Comparison of ENCODE assay signal across 12 cellular contexts in the genomic region with DNA sequence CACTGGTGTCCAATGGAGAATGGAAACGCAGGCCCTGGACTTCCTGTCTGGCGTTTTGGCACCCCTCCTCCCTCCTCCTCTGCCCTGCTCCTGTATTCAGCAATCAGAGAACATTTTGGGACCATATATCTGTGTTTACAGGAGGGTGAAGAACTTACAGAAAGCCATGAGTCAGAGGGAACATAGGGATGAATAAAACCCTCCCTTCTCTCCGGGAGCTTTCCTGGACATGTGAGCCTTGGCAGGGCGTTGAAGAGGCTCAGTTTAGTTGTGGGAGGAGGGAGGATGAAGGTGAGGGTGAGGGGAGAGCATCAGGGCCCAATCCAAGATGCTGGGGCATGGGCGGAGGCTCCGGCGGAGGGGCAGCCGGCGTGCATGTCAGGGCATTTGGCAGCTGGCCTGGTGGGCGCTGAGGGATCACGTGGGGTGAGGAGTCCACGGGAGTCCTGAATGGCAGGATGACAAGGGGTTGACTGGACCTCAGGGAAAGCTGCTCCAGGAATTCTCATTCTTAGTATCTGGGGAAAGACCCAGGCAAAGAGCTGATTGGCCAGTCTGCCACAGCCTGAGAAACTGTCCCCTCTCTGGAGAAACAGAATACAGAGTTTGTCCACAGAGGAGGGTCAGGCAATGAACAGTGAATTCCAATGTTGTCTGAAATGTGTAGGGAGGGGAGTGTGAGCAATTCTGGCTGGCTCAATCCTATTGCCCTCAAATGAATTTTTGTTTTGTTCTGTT. TPM values are rescaled to one million over a fixed set of nuclear protein-coding genes. Genes with fewer than 3 reads are reported as not detected.
DNase-seq lines count a peak whose midpoint lies in the region; ATAC-seq and TF ChIP-seq lines count a peak whose summit lies in the region.
"Had no signal": no experiment of that assay in that cellular context is flagged by ENCODE, and none has a peak within 500 bp of the region (broad histone marks: within the 10 kb centered on the region; RNA-seq: fewer than 3 reads in every experiment).

No MANE protein-coding gene starts in this region.

- H3K9me3 Mint-ChIP-seq in activated naive CD4-positive, alpha-beta T cell treated with anti-CD3 and anti-CD28 coated beads for 36 hours: no peaks in the 10 kb centered on the region
- H3K9me3 Mint-ChIP-seq: activated naive CD8-positive, alpha-beta T cell treated with anti-CD3 and anti-CD28 coated beads for 36 hours; IgD-negative memory B cell had no signal

- H3K4me3 Mint-ChIP-seq in activated naive CD4-positive, alpha-beta T cell treated with anti-CD3 and anti-CD28 coated beads for 36 hours: no peak overlapping the region
- H3K4me3 Mint-ChIP-seq: activated naive CD8-positive, alpha-beta T cell treated with anti-CD3 and anti-CD28 coated beads for 36 hours; IgD-negative memory B cell had no signal

- H3K9me3 ChIP-seq in ascending aorta (no peaks in the 10 kb centered on the region), skeletal muscle tissue (ENCODE audit: control insufficient read depth in 3 of 3, low read length in 3 of 3) (no peaks in the 10 kb centered on the region)
- H3K9me3 ChIP-seq: pancreas had no signal

- H3K27me3 ChIP-seq in ascending aorta (no peaks in the 10 kb centered on the region), skeletal muscle tissue (ENCODE audit: control insufficient read depth in 3 of 3, insufficient read depth in 3 of 3, low read length in 3 of 3) (no peaks in the 10 kb centered on the region)
- H3K27me3 ChIP-seq: pancreas had no signal

- no peak overlapping the region for H3K27ac Mint-ChIP-seq in activated naive CD4-positive, alpha-beta T cell treated with anti-CD3 and anti-CD28 coated beads for 36 hours
- H3K27ac Mint-ChIP-seq: activated naive CD8-positive, alpha-beta T cell treated with anti-CD3 and anti-CD28 coated beads for 36 hours had no signal

- peak; percentile 19 for ATAC-seq in left ventricle myocardium superior

- TF ChIP-seq CTCF in ascending aorta (IDR thresholded peaks at IDR 0.05): no peak

- no peaks in the 10 kb centered on the region for H3K27me3 Mint-ChIP-seq in activated naive CD4-positive, alpha-beta T cell treated with anti-CD3 and anti-CD28 coated beads for 36 hours (ENCODE audit: low read depth)
- H3K27me3 Mint-ChIP-seq: activated naive CD8-positive, alpha-beta T cell treated with anti-CD3 and anti-CD28 coated beads for 36 hours had no signal

- H3K36me3 Mint-ChIP-seq in activated naive CD4-positive, alpha-beta T cell treated with anti-CD3 and anti-CD28 coated beads for 36 hours (ENCODE audit: low read depth): peaks cover 2% of the 10 kb centered on the region
- H3K36me3 Mint-ChIP-seq: IgD-negative memory B cell had no signal

- H3K27ac ChIP-seq in ascending aorta (peak overlapping the region; percentile 88 to 89), skeletal muscle tissue (ENCODE audit: low read depth, low read length) (peak overlapping the region; percentile 54)
- H3K27ac ChIP-seq: pancreas had no signal

- H3K4me1 ChIP-seq in ascending aorta: peaks cover 44 to 89% of the 10 kb centered on the region in 2 donors
- H3K4me1 ChIP-seq in skeletal muscle tissue (ENCODE audit: control insufficient read depth in 3 of 3, insufficient read depth in 3 of 3, low read length in 3 of 3): peaks cover 7 to 13% (median 8%) of the 10 kb centered on the region in 3 donors
- H3K4me1 ChIP-seq: pancreas had no signal

- H3K4me1 Mint-ChIP-seq in activated naive CD4-positive, alpha-beta T cell treated with anti-CD3 and anti-CD28 coated beads for 36 hours (ENCODE audit: low read depth): peaks cover 54% of the 10 kb centered on the region

- DNase-seq in ELR (ENCODE audit: low read depth) (peak; percentile 49), ascending aorta (ENCODE audit: low spot score in 2 of 2) (no peak), left ventricle myocardium superior (peak; percentile 47), NCI-H345 treated with DMSO at 0.1 percent for 48 hours (lab: John Stamatoyannopoulos, UW; ENCODE audit: unreplicated experiment) (no peak), HEK293T (ENCODE audit: extremely low spot score) (no peak)
- no peak for DNase-seq in activated naive CD4-positive, alpha-beta T cell treated with anti-CD3 and anti-CD28 coated beads for 36 hours
- no peak for DNase-seq in stimulated activated naive CD4-positive, alpha-beta T cell (lab: John Stamatoyannopoulos, UW)
- DNase-seq: activated naive CD8-positive, alpha-beta T cell treated with anti-CD3 and anti-CD28 coated beads for 36 hours; NCI-H510A; pancreas had no signal

- POLR2A ChIA-PET in HEK293T (lab: Yijun Ruan, JAX): no interaction called here

- intact Hi-C loops in ascending aorta (cut with DNase I): loop anchor here (2.0 kb wide), 2 partner anchors 17 to 63 kb away; no protein-coding TSS in a partner anchor
- intact Hi-C loops in left ventricle myocardium superior (cut with micrococcal nuclease): no loop called here
- intact Hi-C loops in activated naive CD4-positive, alpha-beta T cell treated with anti-CD3 and anti-CD28 coated beads for 36 hours (cut with micrococcal nuclease): no loop called here

- H3K36me3 ChIP-seq in ascending aorta: peaks cover 9 to 19% of the 10 kb centered on the region in 2 donors
- no peaks in the 10 kb centered on the region for H3K36me3 ChIP-seq in skeletal muscle tissue (ENCODE audit: control insufficient read depth in 3 of 3, insufficient read depth in 3 of 3, low read length in 3 of 3)
- H3K36me3 ChIP-seq: pancreas had no signal

- CTCF ChIA-PET in activated naive CD4-positive, alpha-beta T cell treated with anti-CD3 and anti-CD28 coated beads for 36 hours (lab: Charles Lee): interaction anchor here (0.7 kb wide), 1 partner anchor 1094 kb away, joined by 3 read pairs; no protein-coding TSS in a partner anchor
- CTCF ChIA-PET in HEK293T (lab: Yijun Ruan, JAX): no interaction called here

- H3K4me3 ChIP-seq in ascending aorta (peak overlapping the region in 1 of 2 donors; percentile 0), skeletal muscle tissue (ENCODE audit: low read length in 3 of 3) (no peak overlapping the region)
- H3K4me3 ChIP-seq: pancreas had no signal

- peak overlapping the region in 1 of 3 donors; percentile 11 for H3K9ac ChIP-seq in skeletal muscle tissue (ENCODE audit: low read depth in 1 of 3, low read length in 3 of 3)

TF ChIP-seq in HEK293T, 16 proteins besides CTCF, POLR2A, EP300 and RAD21:
- TF ChIP-seq L3MBTL2 (conservative IDR thresholded peaks at IDR 0.05): no peak
- no peak for TF ChIP-seq HDGF (IDR thresholded peaks at IDR 0.05; ENCODE audit: borderline replicate concordance)
- no peak for TF ChIP-seq NFRKB (IDR thresholded peaks at IDR 0.05)
- TF ChIP-seq ELF4 (IDR thresholded peaks at IDR 0.05): no peak
- no peak for TF ChIP-seq ARNT (IDR thresholded peaks at IDR 0.05)
- no peak for TF ChIP-seq BHLHE40 (IDR thresholded peaks at IDR 0.05; ENCODE audit: borderline replicate concordance)
- TF ChIP-seq FOXK2 (IDR thresholded peaks at IDR 0.05): no peak
- TF ChIP-seq SUZ12 (IDR thresholded peaks at IDR 0.05): no peak
- no peak for TF ChIP-seq CTBP1 (IDR thresholded peaks at IDR 0.05; ENCODE audit: borderline replicate concordance)
- TF ChIP-seq FOXM1 (IDR thresholded peaks at IDR 0.05; ENCODE audit: borderline replicate concordance): no peak
- no peak for TF ChIP-seq TARDBP (IDR thresholded peaks at IDR 0.05)
TF ChIP-seq in HEK293T: peak in this region for 0.

RNA-seq across cellular contexts. Expression of gene MICAL2, which starts 28.9 kb away (rescaled TPM):
- 237 TPM for total RNA-seq in ascending aorta
- total RNA-seq in left ventricle myocardium superior: 57.1 TPM
- 35.5 TPM for total RNA-seq in skeletal muscle tissue
- 10 to 100 TPM; 48.7 to 54.6 TPM for total RNA-seq in activated naive CD4-positive, alpha-beta T cell treated with anti-CD3 and anti-CD28 coated beads for 36 hours

Comparison
In these comparisons a context has a peak if more than half of its experiments do, and no peak if none do; other contexts are left out.
1. DNase-seq: peak in ELR (single experiment) and left ventricle myocardium superior (single experiment); none in ascending aorta (0 of 2), activated naive CD4-positive, alpha-beta T cell treated with anti-CD3 and anti-CD28 coated beads for 36 hours (single experiment), NCI-H345 treated with DMSO at 0.1 percent for 48 hours (single experiment), stimulated activated naive CD4-positive, alpha-beta T cell (0 of 6) and HEK293T (single experiment).